22 cellular contexts compared by ENCODE assay signal in genomic region chr5:73391441-73391871, GRCh38. TPM values are rescaled to one million over a fixed set of nuclear protein-coding genes. Genes with fewer than 3 reads are reported as not detected.
DNase-seq lines count a peak whose midpoint lies in the region; ATAC-seq and TF ChIP-seq lines count a peak whose summit lies in the region.
"Had no signal": no experiment of that assay in that cellular context is flagged by ENCODE, and none has a peak within 500 bp of the region (broad histone marks: within the 10 kb centered on the region; RNA-seq: fewer than 3 reads in every experiment).

No MANE protein-coding gene starts in this region.

- intact Hi-C loops in IMR-90 (cut with micrococcal nuclease): no loop called here
- intact Hi-C loops in mammary epithelial cell (cut with micrococcal nuclease): no loop called here

- peaks cover 8% of the 10 kb centered on the region for H3K9me1 ChIP-seq in IMR-90 (ENCODE audit: insufficient read depth, low read length)

- CTCF ChIA-PET in IMR-90 (lab: Yijun Ruan, JAX) (no interaction called here), mammary epithelial cell (lab: Charles Lee; ENCODE audit: low non-redundant PET) (no interaction called here)

- peaks cover 41% of the 10 kb centered on the region for H3K4me1 Mint-ChIP-seq in nephron progenitor cell

- H3K79me1 ChIP-seq in IMR-90 (ENCODE audit: low read depth in 1 of 2, low read length in 2 of 2): no peaks in the 10 kb centered on the region

- no peak overlapping the region for H2AK9ac ChIP-seq in IMR-90 (replicated peaks; ENCODE audit: low read depth, low read length, poor library complexity)

- TF ChIP-seq RAD21 in IMR-90 (IDR thresholded peaks at IDR 0.05; ENCODE audit: low read length): no peak

- no peak overlapping the region for H2BK120ac ChIP-seq in IMR-90 (ENCODE audit: low read depth, low read length)

- H3K36me3 Mint-ChIP-seq in nephron progenitor cell (ENCODE audit: low read depth): no peaks in the 10 kb centered on the region
- H3K36me3 Mint-ChIP-seq: CD8-positive, alpha-beta T cell had no signal

- no peaks in the 10 kb centered on the region for H4K20me1 ChIP-seq in IMR-90 (ENCODE audit: insufficient read depth, low read length)
- no peaks in the 10 kb centered on the region for H4K20me1 ChIP-seq in mammary epithelial cell (ENCODE audit: insufficient read depth, low read length)

- ATAC-seq in IMR-90 (ENCODE audit: low read depth) (no peak), HG03442 (IDR thresholded peaks at IDR 0.05; ENCODE audit: unreplicated experiment) (no peak)
- ATAC-seq: CD8-positive, alpha-beta T cell; heart right ventricle had no signal

- H3K27ac Mint-ChIP-seq in nephron progenitor cell: peak overlapping the region; percentile 47
- H3K27ac Mint-ChIP-seq: CD8-positive, alpha-beta T cell; endodermal cell had no signal

- TF ChIP-seq POLR2A in IMR-90 (IDR thresholded peaks at IDR 0.05; ENCODE audit: low read depth, low read length): no peak

- DNase-seq in EH (ENCODE audit: low read depth) (peak; percentile 79), IMR-90 (peak; percentile 59), mammary epithelial cell (no peak), nephron progenitor cell (no peak), NCI-H2107 (lab: John Stamatoyannopoulos, UW) (no peak), RPMI8226 (no peak)
- DNase-seq: activated CD4-positive, alpha-beta T cell treated with anti-CD3 and anti-CD28 coated beads, Interleukin-2, amount 50 U/mL, for 4 hours; activated CD8-positive, alpha-beta memory T cell treated with anti-CD3 and anti-CD28 coated beads, Interleukin-2, amount 50 U/mL, for 48 hours; activated effector memory CD4-positive, alpha-beta T cell treated with Interleukin-2 at 50 U/mL for 16 hours; CD8-positive, alpha-beta T cell; endodermal cell; esophagus squamous epithelium; heart right ventricle; KG1; midbrain; NCI-H187; PC-9; stimulated activated CD4-positive, alpha-beta T cell treated with anti-CD3 and anti-CD28 coated beads, Interleukin-1b, Interleukin-23, amount 100 ng/mL, for 48 hours had no signal

- H2AFZ ChIP-seq in IMR-90 (replicated peaks; ENCODE audit: low read length, poor library complexity) (no peak overlapping the region), mammary epithelial cell (ENCODE audit: low read depth, low read length) (peak overlapping the region; percentile 11)
- H2AFZ ChIP-seq: PC-9 had no signal

- no peak overlapping the region for H2BK20ac ChIP-seq in IMR-90 (ENCODE audit: low read depth, low read length)

- POLR2A ChIA-PET in IMR-90 (lab: Charles Lee; ENCODE audit: unreplicated experiment): no interaction called here

- no CpG with 5 or more reads among the region's 3 CpGs for WGBS in IMR-90 (ENCODE audit: extremely low coverage in 2 of 2, insufficient read length in 1 of 2), 2 experiments
- WGBS in mammary epithelial cell (ENCODE audit: low coverage, missing lambda C conversion rate): 74% methylated on average over 3 of the region's 3 CpGs

- dilution Hi-C loops in IMR-90 (cut with HindIII; ENCODE audit: low sequenced_read_pairs, unreplicated experiment) (no loop called here), mammary epithelial cell (cut with HindIII; ENCODE audit: low sequenced_read_pairs) (no loop called here)

- H3K36me3 ChIP-seq in IMR-90 (ENCODE audit: control insufficient read depth, insufficient read depth, low read length) (no peaks in the 10 kb centered on the region), mammary epithelial cell (ENCODE audit: insufficient read depth, low read length) (no peaks in the 10 kb centered on the region)
- H3K36me3 ChIP-seq: esophagus squamous epithelium, heart right ventricle, suprapubic skin had no signal

- H3K56ac ChIP-seq in IMR-90 (ENCODE audit: extremely low read depth, insufficient read depth, low read length): no peak overlapping the region

- no peak for TF ChIP-seq CTCF in IMR-90 (conservative IDR thresholded peaks at IDR 0.05; ENCODE audit: low read depth, low read length)
- no peak for TF ChIP-seq CTCF in mammary epithelial cell (conservative IDR thresholded peaks at IDR 0.05 in 1 of 2, IDR thresholded peaks at IDR 0.05 in 1 of 2; ENCODE audit: extremely low read depth in 1 of 2, insufficient read depth in 1 of 2, low read depth in 1 of 2, low read length in 2 of 2)
- TF ChIP-seq CTCF in nephron progenitor cell (IDR thresholded peaks at IDR 0.05): no peak

- H3K9me3 ChIP-seq in IMR-90 (ENCODE audit: control insufficient read depth, insufficient read depth, low read length) (no peaks in the 10 kb centered on the region), mammary epithelial cell (replicated peaks; ENCODE audit: insufficient read depth, low read length) (no peaks in the 10 kb centered on the region)
- H3K9me3 ChIP-seq: esophagus squamous epithelium, suprapubic skin had no signal

- H3K14ac ChIP-seq in IMR-90 (replicated peaks; ENCODE audit: low read depth, low read length): no peak overlapping the region; the same call in 1 of the 2 replicates

- H3K27ac ChIP-seq in IMR-90 (ENCODE audit: insufficient read depth, low read length) (no peak overlapping the region), mammary epithelial cell (ENCODE audit: insufficient read depth, low read depth, low read length) (no peak overlapping the region)
- H3K27ac ChIP-seq: coronary artery, esophagus squamous epithelium, heart right ventricle, PC-9, suprapubic skin had no signal

- H4K5ac ChIP-seq in IMR-90 (ENCODE audit: low read depth, low read length): no peak overlapping the region; the same call in 1 of the 2 replicates

- H3K23ac ChIP-seq in IMR-90 (ENCODE audit: low read depth, low read length): no peak overlapping the region

- peak overlapping the region; percentile 20; the same call in 1 of the 2 replicates for H3K18ac ChIP-seq in IMR-90 (ENCODE audit: low read depth, low read length)

- H3K4me3 ChIP-seq in IMR-90 (ENCODE audit: insufficient read depth, low read depth, low read length): no peak overlapping the region
- H3K4me3 ChIP-seq in mammary epithelial cell (replicated peaks in 1 of 3; ENCODE audit: insufficient read depth in 1 of 3, low read depth in 2 of 3, low read length in 3 of 3): no peak overlapping the region
- H3K4me3 ChIP-seq: coronary artery, esophagus squamous epithelium, heart right ventricle, PC-9, suprapubic skin had no signal

- H3K4me2 ChIP-seq in IMR-90 (ENCODE audit: low read depth, low read length) (no peak overlapping the region; the same call in 1 of the 2 replicates), mammary epithelial cell (ENCODE audit: insufficient read depth, low read depth, low read length) (no peak overlapping the region)
- H3K4me2 ChIP-seq: PC-9 had no signal

- H3K9me3 Mint-ChIP-seq in nephron progenitor cell: no peaks in the 10 kb centered on the region
- H3K9me3 Mint-ChIP-seq: CD8-positive, alpha-beta T cell; endodermal cell had no signal

- no peaks in the 10 kb centered on the region for H3K79me2 ChIP-seq in mammary epithelial cell (ENCODE audit: insufficient read depth, low read length)

- H2BK15ac ChIP-seq in IMR-90 (ENCODE audit: low read depth, low read length): no peak overlapping the region

- no peaks in the 10 kb centered on the region for H3K27me3 ChIP-seq in IMR-90 (ENCODE audit: control insufficient read depth, insufficient read depth, low read length)
- no peaks in the 10 kb centered on the region for H3K27me3 ChIP-seq in mammary epithelial cell (ENCODE audit: insufficient read depth, low read length)

- no peak overlapping the region for H4K91ac ChIP-seq in IMR-90 (ENCODE audit: insufficient read depth, low read depth, low read length)

- no peak overlapping the region for H3K9ac ChIP-seq in IMR-90 (ENCODE audit: low read depth, low read length)
- no peak overlapping the region for H3K9ac ChIP-seq in mammary epithelial cell (ENCODE audit: insufficient read depth, low read length)

- H3K4me1 ChIP-seq in IMR-90 (ENCODE audit: control insufficient read depth, insufficient read depth, low read length) (peaks cover 8% of the 10 kb centered on the region), mammary epithelial cell (ENCODE audit: insufficient read depth, low read length) (peaks cover 14% of the 10 kb centered on the region)
- H3K4me1 ChIP-seq: suprapubic skin had no signal

- no peaks in the 10 kb centered on the region for H3K27me3 Mint-ChIP-seq in nephron progenitor cell (ENCODE audit: low read depth, poor library complexity)

- BruUV-seq in IMR-90 (replicated peaks; lab: Mats Ljungman, UMichigan) (no TSS peak), mammary epithelial cell (replicated peaks; lab: Mats Ljungman, UMichigan) (no TSS peak)

- no peak overlapping the region for H3K4me3 Mint-ChIP-seq in nephron progenitor cell
- H3K4me3 Mint-ChIP-seq: CD8-positive, alpha-beta T cell; endodermal cell had no signal

- in situ Hi-C loops in IMR-90 (cut with MboI; ENCODE audit: low sequenced_read_pairs): no loop called here
- in situ Hi-C loops in mammary epithelial cell (cut with MboI; ENCODE audit: low sequenced_read_pairs in 2 of 2): no loop called here

- H2AK5ac ChIP-seq in IMR-90 (ENCODE audit: low read depth, low read length): no peak overlapping the region

- no peak overlapping the region for H3K4ac ChIP-seq in IMR-90 (ENCODE audit: low read depth, low read length)

- H2BK5ac ChIP-seq in IMR-90 (ENCODE audit: low read depth, low read length, poor library complexity, severe bottlenecking): no peak overlapping the region

- H4K8ac ChIP-seq in IMR-90 (ENCODE audit: low read depth in 2 of 2, low read length in 2 of 2): no peak overlapping the region

TF ChIP-seq in IMR-90, 13 proteins besides CTCF, POLR2A, EP300 and RAD21:
- TF ChIP-seq NFE2L2 (IDR thresholded peaks at IDR 0.05; ENCODE audit: low read depth, low read length) (no peak), CEBPB (IDR thresholded peaks at IDR 0.05; ENCODE audit: low read depth, low read length) (peak; percentile 10; the same call in 1 of the 2 replicates)

RNA-seq across cellular contexts. Expression of gene FOXD1, which starts 57.1 kb away (rescaled TPM):
- 3.2 and 6.4 TPM in 2 replicates for total RNA-seq in IMR-90 (2012; rRNA removed)
- 23.1 and 28.3 TPM in 2 replicates for polyA plus RNA-seq in IMR-90 (2012; rRNA removed)
- 13.8 and 28.3 TPM in 2 replicates for polyA plus RNA-seq in IMR-90 (2012; cell fraction: cytosol; rRNA removed)
- 16.9 and 18.6 TPM in 2 replicates for polyA plus RNA-seq in IMR-90 (2012; cell fraction: nucleus; rRNA removed; ENCODE audit: low replicate concordance)
- total RNA-seq in mammary epithelial cell: 10 to 100 TPM in 1 of 2 donors, 1 to 10 TPM in 1; 1.2 to 58.1 TPM
- polyA plus RNA-seq in mammary epithelial cell: 4.3 TPM
- polyA minus RNA-seq in mammary epithelial cell: 6.3 TPM
- polyA plus RNA-seq: neural cell had no signal

Comparison
In these comparisons a context has a peak if more than half of its experiments do, and no peak if none do; other contexts are left out.
1. DNase-seq: peak in EH (single experiment) and IMR-90 (single experiment); none in mammary epithelial cell (single experiment), nephron progenitor cell (single experiment), NCI-H2107 (single experiment) and RPMI8226 (single experiment).